In genomic region chr20:20021835-20022234, GRCh38 we compare ENCODE assay signal across 19 cellular contexts. TPM values are rescaled to one million over a fixed set of nuclear protein-coding genes. Genes with fewer than 3 reads are reported as not detected.
DNase-seq lines count a peak whose midpoint lies in the region; ATAC-seq and TF ChIP-seq lines count a peak whose summit lies in the region.
"Had no signal": no experiment of that assay in that cellular context is flagged by ENCODE, and none has a peak within 500 bp of the region (broad histone marks: within the 10 kb centered on the region; RNA-seq: fewer than 3 reads in every experiment).

No MANE protein-coding gene starts in this region.

- 93% methylated on average over 4 of the region's 7 CpGs for WGBS in mesenchymal stem cell

- no peak overlapping the region for H4K91ac ChIP-seq in mesenchymal stem cell (ENCODE audit: low read length)

- no peaks in the 10 kb centered on the region for H3K27me3 ChIP-seq in CD4-positive, CD25-positive, alpha-beta regulatory T cell (ENCODE audit: control insufficient read depth, insufficient read depth, low read length)
- no peaks in the 10 kb centered on the region for H3K27me3 ChIP-seq in mesenchymal stem cell (ENCODE audit: control insufficient read depth in 1 of 2, insufficient read depth in 1 of 2, low read length in 2 of 2)
- H3K27me3 ChIP-seq: suprapubic skin had no signal

- ATAC-seq in CD4-positive, CD25-positive, alpha-beta regulatory T cell (ENCODE audit: low read depth in 2 of 2): no peak
- no peak for ATAC-seq in activated naive CD4-positive, alpha-beta T cell treated with anti-CD3 and anti-CD28 coated beads, Interleukin-2, amount 50 U/mL, for 72 hours
- no peak for ATAC-seq in HG02759 (IDR thresholded peaks at IDR 0.05; ENCODE audit: unreplicated experiment)

- H3K4me1 Mint-ChIP-seq in CD4-positive, CD25-positive, alpha-beta regulatory T cell: peaks cover 32 to 76% (median 58%) of the 10 kb centered on the region in 4 donors
- peaks cover 69% of the 10 kb centered on the region for H3K4me1 Mint-ChIP-seq in HFFc6 (ENCODE audit: low read depth)

- H3K4me1 ChIP-seq in CD4-positive, CD25-positive, alpha-beta regulatory T cell (ENCODE audit: control insufficient read depth, insufficient read depth, low read length, poor library complexity, severe bottlenecking): peaks cover 30% of the 10 kb centered on the region
- H3K4me1 ChIP-seq in mesenchymal stem cell (ENCODE audit: control insufficient read depth, insufficient read depth, low read depth, low read length): peaks cover 13% of the 10 kb centered on the region

- peak overlapping the region; percentile 24 for H3K27ac ChIP-seq in CD4-positive, CD25-positive, alpha-beta regulatory T cell (ENCODE audit: insufficient read depth, low read length, poor library complexity, severe bottlenecking)
- H3K27ac ChIP-seq in mesenchymal stem cell (ENCODE audit: low read length, poor library complexity, severe bottlenecking): no peak overlapping the region
- H3K27ac ChIP-seq: left ventricle myocardium inferior, suprapubic skin had no signal

- no peak overlapping the region for H2BK12ac ChIP-seq in mesenchymal stem cell (ENCODE audit: low read length in 2 of 2)

- DNase-seq in CD4-positive, CD25-positive, alpha-beta regulatory T cell: no peak
- DNase-seq in HFFc6 (no peak), mesenchymal stem cell (no peak), DMS79 treated with DMSO at 0.1 percent for 48 hours (lab: John Stamatoyannopoulos, UW) (no peak), T1000 (lab: John Stamatoyannopoulos, UW) (no peak)
- DNase-seq in activated naive CD4-positive, alpha-beta T cell treated with anti-CD3 and anti-CD28 coated beads, Interleukin-2, amount 50 U/mL, for 72 hours (ENCODE audit: low spot score in 2 of 2): no peak
- DNase-seq in stimulated activated CD4-positive, alpha-beta T cell treated with anti-CD3 and anti-CD28 coated beads, Interleukin-15, amount 100 ng/mL, for 24 hours: no peak
- DNase-seq: activated CD4-positive, alpha-beta T cell treated with anti-CD3 and anti-CD28 coated beads, Interleukin-2, amount 50 U/mL, for 48 hours; foreskin melanocyte; Karpas-422; left ventricle myocardium inferior; NCI-H1436 treated with DMSO at 0.1 percent for 48 hours; NCI-H226; nephron progenitor cell; Right ventricle myocardium superior had no signal

- H2BK15ac ChIP-seq in mesenchymal stem cell (ENCODE audit: low read depth, poor library complexity, severe bottlenecking): no peak overlapping the region

- H3K9me3 ChIP-seq in CD4-positive, CD25-positive, alpha-beta regulatory T cell (ENCODE audit: control insufficient read depth in 2 of 2, low read length in 2 of 2): no peaks in the 10 kb centered on the region
- H3K9me3 ChIP-seq in mesenchymal stem cell (ENCODE audit: control insufficient read depth, low read length): no peaks in the 10 kb centered on the region
- H3K9me3 ChIP-seq: left ventricle myocardium inferior, suprapubic skin had no signal

- TF ChIP-seq CTCF in HFFc6 (IDR thresholded peaks at IDR 0.05): no peak

- H3K4me3 ChIP-seq in CD4-positive, CD25-positive, alpha-beta regulatory T cell (ENCODE audit: low read depth, low read length): no peak overlapping the region
- H3K4me3 ChIP-seq in mesenchymal stem cell (ENCODE audit: insufficient read depth in 1 of 2, low read depth in 1 of 2, low read length in 2 of 2): no peak overlapping the region
- H3K4me3 ChIP-seq: left ventricle myocardium inferior, suprapubic skin had no signal

- H2AFZ ChIP-seq in mesenchymal stem cell (ENCODE audit: low read depth, low read length): no peak overlapping the region

- peaks cover 11% of the 10 kb centered on the region for H3K36me3 Mint-ChIP-seq in CD4-positive, CD25-positive, alpha-beta regulatory T cell
- peaks cover 17% of the 10 kb centered on the region for H3K36me3 Mint-ChIP-seq in HFFc6 (ENCODE audit: low read depth)
- H3K36me3 Mint-ChIP-seq in activated naive CD4-positive, alpha-beta T cell treated with anti-CD3 and anti-CD28 coated beads, Interleukin-2, amount 50 U/mL, for 72 hours: peaks cover 17 to 21% of the 10 kb centered on the region in 2 donors

- peaks cover 18% of the 10 kb centered on the region for H3K36me3 ChIP-seq in CD4-positive, CD25-positive, alpha-beta regulatory T cell (ENCODE audit: control insufficient read depth, insufficient read depth, low read length)
- peaks cover 10 to 39% of the 10 kb centered on the region in 2 experiments for H3K36me3 ChIP-seq in mesenchymal stem cell (ENCODE audit: control insufficient read depth in 1 of 2, insufficient read depth in 2 of 2, low read depth in 1 of 2, low read length in 2 of 2)

- peak overlapping the region in 2 of 3 donors; percentile 39 to 84 for H3K27ac Mint-ChIP-seq in CD4-positive, CD25-positive, alpha-beta regulatory T cell
- H3K27ac Mint-ChIP-seq in HFFc6: peak overlapping the region; percentile 38; the same call in 1 of the 2 replicates
- H3K27ac Mint-ChIP-seq in activated naive CD4-positive, alpha-beta T cell treated with anti-CD3 and anti-CD28 coated beads, Interleukin-2, amount 50 U/mL, for 72 hours: peak overlapping the region; percentile 41 to 94
- H3K27ac Mint-ChIP-seq: nephron progenitor cell had no signal

- H3K18ac ChIP-seq in mesenchymal stem cell (ENCODE audit: low read depth in 1 of 2, low read length in 2 of 2): no peak overlapping the region

- H3K9ac ChIP-seq in mesenchymal stem cell (ENCODE audit: low read length): peak overlapping the region; percentile 20

- H2BK5ac ChIP-seq in mesenchymal stem cell (ENCODE audit: low read depth, low read length, poor library complexity, severe bottlenecking): no peak overlapping the region

- no peak overlapping the region for H3K4ac ChIP-seq in mesenchymal stem cell (ENCODE audit: low read depth in 1 of 2, low read length in 2 of 2)

- H3K27me3 Mint-ChIP-seq in CD4-positive, CD25-positive, alpha-beta regulatory T cell: no peaks in the 10 kb centered on the region
- H3K27me3 Mint-ChIP-seq in HFFc6 (ENCODE audit: insufficient read depth): peaks cover 4% of the 10 kb centered on the region; the same call in 1 of the 2 replicates

- no peak overlapping the region for H3K4me3 Mint-ChIP-seq in CD4-positive, CD25-positive, alpha-beta regulatory T cell
- H3K4me3 Mint-ChIP-seq in HFFc6: no peak overlapping the region
- H3K4me3 Mint-ChIP-seq: nephron progenitor cell had no signal

- H3K9me3 Mint-ChIP-seq in CD4-positive, CD25-positive, alpha-beta regulatory T cell: no peaks in the 10 kb centered on the region
- H3K9me3 Mint-ChIP-seq in HFFc6: no peaks in the 10 kb centered on the region
- H3K9me3 Mint-ChIP-seq in activated naive CD4-positive, alpha-beta T cell treated with anti-CD3 and anti-CD28 coated beads, Interleukin-2, amount 50 U/mL, for 72 hours: no peaks in the 10 kb centered on the region
- H3K9me3 Mint-ChIP-seq: nephron progenitor cell had no signal

- H2AK5ac ChIP-seq in mesenchymal stem cell (ENCODE audit: low read length, severe bottlenecking): no peak overlapping the region

- no peak overlapping the region for H3K14ac ChIP-seq in mesenchymal stem cell (ENCODE audit: low read length in 2 of 2)

- no peak overlapping the region for H3K23ac ChIP-seq in mesenchymal stem cell (ENCODE audit: low read length in 2 of 2)

- H3K4me2 ChIP-seq in mesenchymal stem cell (ENCODE audit: low read length, poor library complexity, severe bottlenecking): no peak overlapping the region

- H4K8ac ChIP-seq in mesenchymal stem cell (ENCODE audit: low read length): no peak overlapping the region

- H2BK120ac ChIP-seq in mesenchymal stem cell (ENCODE audit: low read depth, low read length): no peak overlapping the region

- peaks cover 2% of the 10 kb centered on the region for H3K79me1 ChIP-seq in mesenchymal stem cell (replicated peaks; ENCODE audit: low read length, poor library complexity, severe bottlenecking)

RNA-seq across cellular contexts. Expression of gene NAA20, which starts 4.7 kb away (rescaled TPM):
- 19.6 TPM for total RNA-seq in CD4-positive, CD25-positive, alpha-beta regulatory T cell
- 10 to 100 TPM; 69.1 to 77.4 (median 71.5) TPM for polyA plus RNA-seq in CD4-positive, CD25-positive, alpha-beta regulatory T cell
- total RNA-seq in HFFc6 (2021; fragmentation: NEBNext Ultra II Directional; extraction: Animal tissue kit (Norgen Biotek cat#: 25700)): 100 to 1,000 TPM in 1 of 6 experiments, 10 to 100 TPM in 5; 87.3 to 108 (median 93.2) TPM
- 10 to 100 TPM; 50.5 to 67.5 TPM for total RNA-seq in activated naive CD4-positive, alpha-beta T cell treated with anti-CD3 and anti-CD28 coated beads, Interleukin-2, amount 50 U/mL, for 72 hours
- polyA plus RNA-seq in mesenchymal stem cell (2013, experiment 1 of 2): 64.7 TPM
- polyA plus RNA-seq in mesenchymal stem cell (2013, experiment 2 of 2): 67.5 TPM

RNA-seq across cellular contexts. Expression of gene CRNKL1, which starts 30.4 kb away (rescaled TPM):
- total RNA-seq in CD4-positive, CD25-positive, alpha-beta regulatory T cell: 16.7 TPM
- polyA plus RNA-seq in CD4-positive, CD25-positive, alpha-beta regulatory T cell: 10 to 100 TPM; 10.4 to 17.9 (median 11.3) TPM
- 10 to 100 TPM; 17.5 to 24.0 (median 19.3) TPM for total RNA-seq in HFFc6 (2021; fragmentation: NEBNext Ultra II Directional; extraction: Animal tissue kit (Norgen Biotek cat#: 25700))
- 10 to 100 TPM; 16.5 to 19.1 TPM for total RNA-seq in activated naive CD4-positive, alpha-beta T cell treated with anti-CD3 and anti-CD28 coated beads, Interleukin-2, amount 50 U/mL, for 72 hours
- polyA plus RNA-seq in mesenchymal stem cell (2013, experiment 1 of 2): 13.4 TPM
- polyA plus RNA-seq in mesenchymal stem cell (2013, experiment 2 of 2): 14.1 TPM

RNA-seq across cellular contexts. Expression of gene CFAP61, which starts 30.5 kb away (rescaled TPM):
- total RNA-seq in CD4-positive, CD25-positive, alpha-beta regulatory T cell: not detected
- polyA plus RNA-seq in CD4-positive, CD25-positive, alpha-beta regulatory T cell: not detected
- under 1 TPM in 1 of 6 experiments, not detected in 5; 0.26 TPM for total RNA-seq in HFFc6 (2021; fragmentation: NEBNext Ultra II Directional; extraction: Animal tissue kit (Norgen Biotek cat#: 25700))
- total RNA-seq in activated naive CD4-positive, alpha-beta T cell treated with anti-CD3 and anti-CD28 coated beads, Interleukin-2, amount 50 U/mL, for 72 hours: under 1 TPM in 1 of 2 donors, not detected in 1; 0.41 TPM
- polyA plus RNA-seq in mesenchymal stem cell (2013, experiment 1 of 2): 0.03 TPM
- polyA plus RNA-seq in mesenchymal stem cell (2013, experiment 2 of 2): 0.12 TPM
- total RNA-seq: endothelial cell of umbilical vein had no signal
- polyA plus RNA-seq: BJ, endothelial cell of umbilical vein had no signal
